ENCODE assay signal across 9 cellular contexts in genomic region chr2:129812071-129812470, GRCh38.
DNase-seq lines count a peak whose midpoint lies in the region; ATAC-seq and TF ChIP-seq lines count a peak whose summit lies in the region.
"Had no signal": no experiment of that assay in that cellular context is flagged by ENCODE, and none has a peak within 500 bp of the region (broad histone marks: within the 10 kb centered on the region; RNA-seq: fewer than 3 reads in every experiment).

No MANE protein-coding gene starts in this region.

- no peaks in the 10 kb centered on the region for H3F3A ChIP-seq in smooth muscle cell (ENCODE audit: low read depth)

- POLR2A ChIA-PET in naive thymus-derived CD4-positive, alpha-beta T cell (lab: Charles Lee): no interaction called here

- H3K4me3 ChIP-seq in naive thymus-derived CD4-positive, alpha-beta T cell (ENCODE audit: low read length): no peak overlapping the region
- H3K4me3 ChIP-seq in smooth muscle cell: no peak overlapping the region

- DNase-seq in UCSD-AML1 (lab: John Stamatoyannopoulos, UW; ENCODE audit: unreplicated experiment) (peak; percentile 63), NCI-H128 (lab: John Stamatoyannopoulos, UW; ENCODE audit: unreplicated experiment) (no peak), smooth muscle cell (lab: John Stamatoyannopoulos, UW; ENCODE audit: unreplicated experiment) (no peak)
- no peak for DNase-seq in naive thymus-derived CD4-positive, alpha-beta T cell
- DNase-seq in activated naive CD4-positive, alpha-beta T cell treated with anti-CD3 and anti-CD28 coated beads, Interleukin-2, amount 10 ng/mL, durations not matched to agents 7 days and 5 days: no peak

- H3K9me3 ChIP-seq in naive thymus-derived CD4-positive, alpha-beta T cell (ENCODE audit: control insufficient read depth in 2 of 3, low read length in 3 of 3): peaks cover 0 to 13% (median 0%) of the 10 kb centered on the region in 3 experiments
- H3K9me3 ChIP-seq in smooth muscle cell (replicated peaks; ENCODE audit: low read depth): no peaks in the 10 kb centered on the region

- no peak overlapping the region for H3K27ac Mint-ChIP-seq in naive thymus-derived CD4-positive, alpha-beta T cell
- H3K27ac Mint-ChIP-seq in activated naive CD4-positive, alpha-beta T cell treated with anti-CD3 and anti-CD28 coated beads, Interleukin-2, amount 10 ng/mL, durations not matched to agents 7 days and 5 days: no peak overlapping the region

- no peak overlapping the region for H2AFZ ChIP-seq in smooth muscle cell (ENCODE audit: low read depth)

- no peak overlapping the region for H3K4me3 Mint-ChIP-seq in naive thymus-derived CD4-positive, alpha-beta T cell
- H3K4me3 Mint-ChIP-seq in activated naive CD4-positive, alpha-beta T cell treated with anti-CD3 and anti-CD28 coated beads, Interleukin-2, amount 10 ng/mL, durations not matched to agents 7 days and 5 days: no peak overlapping the region

- H3K79me2 ChIP-seq in smooth muscle cell (ENCODE audit: low read depth): no peaks in the 10 kb centered on the region

- no peaks in the 10 kb centered on the region for H4K20me1 ChIP-seq in smooth muscle cell (ENCODE audit: low read depth)

- H3K36me3 ChIP-seq in naive thymus-derived CD4-positive, alpha-beta T cell (ENCODE audit: control insufficient read depth in 2 of 3, insufficient read depth in 3 of 3, low read length in 3 of 3): no peaks in the 10 kb centered on the region
- no peaks in the 10 kb centered on the region for H3K36me3 ChIP-seq in smooth muscle cell (ENCODE audit: low read depth)

- CTCF ChIA-PET in naive thymus-derived CD4-positive, alpha-beta T cell (lab: Charles Lee): no interaction called here
- CTCF ChIA-PET in activated naive CD4-positive, alpha-beta T cell treated with anti-CD3 and anti-CD28 coated beads, Interleukin-2, amount 10 ng/mL, durations not matched to agents 7 days and 5 days (lab: Charles Lee): no interaction called here

- no peak overlapping the region for H3K9ac ChIP-seq in smooth muscle cell (ENCODE audit: low read depth)

- WGBS in smooth muscle cell (ENCODE audit: low lambda C conversion rate): 90% methylated on average over 4 of the region's 4 CpGs

- no peak overlapping the region for H3K4me2 ChIP-seq in smooth muscle cell

- peaks cover 0 to 28% (median 18%) of the 10 kb centered on the region in 11 donors for H3K9me3 Mint-ChIP-seq in naive thymus-derived CD4-positive, alpha-beta T cell
- H3K9me3 Mint-ChIP-seq in activated naive CD4-positive, alpha-beta T cell treated with anti-CD3 and anti-CD28 coated beads, Interleukin-2, amount 10 ng/mL, durations not matched to agents 7 days and 5 days: peaks cover 4% of the 10 kb centered on the region

- H3K27me3 Mint-ChIP-seq in naive thymus-derived CD4-positive, alpha-beta T cell: peaks cover 1 to 23% (median 16%) of the 10 kb centered on the region in 5 donors
- peaks cover 8% of the 10 kb centered on the region for H3K27me3 Mint-ChIP-seq in activated naive CD4-positive, alpha-beta T cell treated with anti-CD3 and anti-CD28 coated beads, Interleukin-2, amount 10 ng/mL, durations not matched to agents 7 days and 5 days

- no peak for TF ChIP-seq CTCF in smooth muscle cell (IDR thresholded peaks at IDR 0.05; ENCODE audit: borderline replicate concordance, insufficient read depth, poor library complexity, severe bottlenecking)

- peaks cover 0 to 11% (median 5%) of the 10 kb centered on the region in 5 donors for H3K36me3 Mint-ChIP-seq in naive thymus-derived CD4-positive, alpha-beta T cell
- no peaks in the 10 kb centered on the region for H3K36me3 Mint-ChIP-seq in activated naive CD4-positive, alpha-beta T cell treated with anti-CD3 and anti-CD28 coated beads, Interleukin-2, amount 10 ng/mL, durations not matched to agents 7 days and 5 days

- no peak overlapping the region for H3K27ac ChIP-seq in naive thymus-derived CD4-positive, alpha-beta T cell (ENCODE audit: low read depth, low read length)
- H3K27ac ChIP-seq in smooth muscle cell (ENCODE audit: low read depth): no peak overlapping the region
- H3K27ac ChIP-seq: epithelial cell of prostate had no signal

- H3K4me1 ChIP-seq in naive thymus-derived CD4-positive, alpha-beta T cell (ENCODE audit: control insufficient read depth in 2 of 2, insufficient read depth in 2 of 2, low read length in 2 of 2): no peaks in the 10 kb centered on the region
- no peaks in the 10 kb centered on the region for H3K4me1 ChIP-seq in smooth muscle cell (ENCODE audit: low read depth)

- intact Hi-C loops in naive thymus-derived CD4-positive, alpha-beta T cell (cut with micrococcal nuclease): no loop called here

- ATAC-seq in GM18519 (IDR thresholded peaks at IDR 0.05; ENCODE audit: low FRiP score, unreplicated experiment) (peak; percentile 67), HG02938 (IDR thresholded peaks at IDR 0.05; ENCODE audit: unreplicated experiment) (peak; percentile 80), HG03196 (IDR thresholded peaks at IDR 0.05; ENCODE audit: unreplicated experiment) (no peak)
- ATAC-seq in naive thymus-derived CD4-positive, alpha-beta T cell: peak; percentile 89

- H3K4me1 Mint-ChIP-seq in naive thymus-derived CD4-positive, alpha-beta T cell: peaks cover 0 to 2% (median 0%) of the 10 kb centered on the region in 7 donors
- no peaks in the 10 kb centered on the region for H3K4me1 Mint-ChIP-seq in activated naive CD4-positive, alpha-beta T cell treated with anti-CD3 and anti-CD28 coated beads, Interleukin-2, amount 10 ng/mL, durations not matched to agents 7 days and 5 days

- H3K27me3 ChIP-seq in naive thymus-derived CD4-positive, alpha-beta T cell (ENCODE audit: control insufficient read depth in 2 of 2, insufficient read depth in 2 of 2, low read length in 2 of 2): no peaks in the 10 kb centered on the region
- no peaks in the 10 kb centered on the region for H3K27me3 ChIP-seq in smooth muscle cell (ENCODE audit: low read depth)
